19 cellular contexts compared by ENCODE assay signal in genomic region chr10:77226434-77226833, GRCh38.
DNase-seq lines count a peak whose midpoint lies in the region; ATAC-seq and TF ChIP-seq lines count a peak whose summit lies in the region.
"Had no signal": no experiment of that assay in that cellular context is flagged by ENCODE, and none has a peak within 500 bp of the region (broad histone marks: within the 10 kb centered on the region; RNA-seq: fewer than 3 reads in every experiment).

No MANE protein-coding gene starts in this region.

- H3K9me3 Mint-ChIP-seq in endodermal cell (no peaks in the 10 kb centered on the region), neural progenitor cell (no peaks in the 10 kb centered on the region)
- no peaks in the 10 kb centered on the region for H3K9me3 Mint-ChIP-seq in activated T-cell treated with anti-CD3 and anti-CD28 coated beads, Interleukin-2, amount 50 U/mL, for 24 hours
- H3K9me3 Mint-ChIP-seq: CD4-positive, alpha-beta T cell; GM23338 had no signal

- peak overlapping the region; percentile 53; the same call in 1 of the 2 replicates for H2AFZ ChIP-seq in MM.1S (ENCODE audit: low read length)
- no peak overlapping the region for H2AFZ ChIP-seq in neural progenitor cell (replicated peaks)
- H2AFZ ChIP-seq: GM23338 had no signal

- H3K27me3 ChIP-seq in MM.1S (replicated peaks; ENCODE audit: insufficient read depth, low read length) (no peaks in the 10 kb centered on the region), endodermal cell (ENCODE audit: control insufficient read depth, insufficient read depth, low read length, poor library complexity, severe bottlenecking) (no peaks in the 10 kb centered on the region), neural progenitor cell (no peaks in the 10 kb centered on the region), stomach smooth muscle (ENCODE audit: control insufficient read depth in 1 of 2, insufficient read depth in 2 of 2, low read length in 2 of 2) (no peaks in the 10 kb centered on the region)
- H3K27me3 ChIP-seq: MG63 had no signal

- peaks cover 43% of the 10 kb centered on the region for H3F3A ChIP-seq in MM.1S (ENCODE audit: insufficient read depth, low read length)
- H3F3A ChIP-seq in neural progenitor cell (ENCODE audit: low read depth), result no peaks in the 10 kb centered on the region

- TF ChIP-seq CTCF in MM.1S (IDR thresholded peaks at IDR 0.05; ENCODE audit: low read length) (no peak), endodermal cell (conservative IDR thresholded peaks at IDR 0.05) (no peak), neural progenitor cell (IDR thresholded peaks at IDR 0.05) (no peak)

- no peak overlapping the region for H3K27ac Mint-ChIP-seq in endodermal cell
- peak overlapping the region; percentile 76 for H3K27ac Mint-ChIP-seq in neural progenitor cell
- H3K27ac Mint-ChIP-seq in activated T-cell treated with anti-CD3 and anti-CD28 coated beads, Interleukin-2, amount 50 U/mL, for 24 hours, result no peak overlapping the region
- H3K27ac Mint-ChIP-seq: CD4-positive, alpha-beta T cell; GM23338 had no signal

- no peak overlapping the region for H3K9ac ChIP-seq in MM.1S (ENCODE audit: low read length)
- H3K9ac ChIP-seq in endodermal cell (ENCODE audit: extremely low read depth, low read length, poor library complexity, severe bottlenecking), result no peak overlapping the region
- no peak overlapping the region for H3K9ac ChIP-seq in neural progenitor cell
- peak overlapping the region in 1 of 2 donors; percentile 5 for H3K9ac ChIP-seq in stomach smooth muscle (ENCODE audit: low read length in 2 of 2)

- no peak for DNase-seq in MM.1S
- DNase-seq in endodermal cell, result no peak
- DNase-seq in neural progenitor cell (ENCODE audit: low spot score), result no peak
- no peak for DNase-seq in activated T-cell treated with anti-CD3 and anti-CD28 coated beads, Interleukin-2, amount 50 U/mL, for 24 hours
- DNase-seq in RPMI8226, result no peak
- DNase-seq: Caco-2; CD4-positive, alpha-beta T cell; Kasumi-1; MG63; NCI-H1092; NCI-H2029 treated with DMSO at 0.1 percent for 48 hours; NCI-H510A; NCI-H774; SHP77 treated with DMSO at 0.1 percent for 48 hours had no signal

- no peak overlapping the region for H3K4me2 ChIP-seq in MM.1S (ENCODE audit: low read depth, low read length)
- no peak overlapping the region for H3K4me2 ChIP-seq in neural progenitor cell
- H3K4me2 ChIP-seq: GM23338 had no signal

- H3K79me2 ChIP-seq in MM.1S (ENCODE audit: low read length), result no peaks in the 10 kb centered on the region
- H3K79me2 ChIP-seq in neural progenitor cell (ENCODE audit: low read depth), result no peaks in the 10 kb centered on the region

- H3K9me3 ChIP-seq in MM.1S (replicated peaks; ENCODE audit: insufficient read depth, low read length) (no peaks in the 10 kb centered on the region), endodermal cell (ENCODE audit: control insufficient read depth, low read length) (no peaks in the 10 kb centered on the region), neural progenitor cell (ENCODE audit: low read depth) (no peaks in the 10 kb centered on the region), stomach smooth muscle (ENCODE audit: control insufficient read depth in 2 of 2, low read length in 2 of 2) (no peaks in the 10 kb centered on the region)
- H3K9me3 ChIP-seq: Caco-2, MG63 had no signal

- H3K9me2 ChIP-seq in MM.1S (replicated peaks; ENCODE audit: insufficient read depth, low read length), result no peaks in the 10 kb centered on the region

- H3K4me3 Mint-ChIP-seq in endodermal cell, result no peak overlapping the region
- H3K4me3 Mint-ChIP-seq in neural progenitor cell, result peak overlapping the region; percentile 70
- no peak overlapping the region for H3K4me3 Mint-ChIP-seq in activated T-cell treated with anti-CD3 and anti-CD28 coated beads, Interleukin-2, amount 50 U/mL, for 24 hours
- H3K4me3 Mint-ChIP-seq: CD4-positive, alpha-beta T cell; GM23338 had no signal

- H3K27ac ChIP-seq in MM.1S (ENCODE audit: low read length), result no peak overlapping the region; the same call in 1 of the 2 replicates
- peak overlapping the region; percentile 63 for H3K27ac ChIP-seq in endodermal cell (ENCODE audit: low read depth, low read length)
- no peak overlapping the region for H3K27ac ChIP-seq in neural progenitor cell
- peak overlapping the region; percentile 70 for H3K27ac ChIP-seq in stomach smooth muscle (ENCODE audit: low read length)

- H4K20me1 ChIP-seq in MM.1S (ENCODE audit: insufficient read depth, low read length), result no peaks in the 10 kb centered on the region
- H4K20me1 ChIP-seq in neural progenitor cell (ENCODE audit: low read depth), result no peaks in the 10 kb centered on the region

- H3K4me1 Mint-ChIP-seq in endodermal cell, result peaks cover 6% of the 10 kb centered on the region
- peaks cover 28% of the 10 kb centered on the region for H3K4me1 Mint-ChIP-seq in neural progenitor cell
- H3K4me1 Mint-ChIP-seq in activated T-cell treated with anti-CD3 and anti-CD28 coated beads, Interleukin-2, amount 50 U/mL, for 24 hours (ENCODE audit: low read depth), result peaks cover 6% of the 10 kb centered on the region

- H3K27me3 Mint-ChIP-seq in endodermal cell (ENCODE audit: insufficient read depth), result peaks cover 2% of the 10 kb centered on the region
- H3K27me3 Mint-ChIP-seq in neural progenitor cell (ENCODE audit: insufficient read depth, low read depth), result peaks cover 4% of the 10 kb centered on the region
- H3K27me3 Mint-ChIP-seq in activated T-cell treated with anti-CD3 and anti-CD28 coated beads, Interleukin-2, amount 50 U/mL, for 24 hours, result peaks cover 15% of the 10 kb centered on the region

- peaks cover 55% of the 10 kb centered on the region for H3K4me1 ChIP-seq in MM.1S (ENCODE audit: low read length)
- H3K4me1 ChIP-seq in endodermal cell (ENCODE audit: control insufficient read depth, insufficient read depth, low read length), result no peaks in the 10 kb centered on the region
- H3K4me1 ChIP-seq in neural progenitor cell, result peaks cover 10% of the 10 kb centered on the region
- H3K4me1 ChIP-seq in stomach smooth muscle (ENCODE audit: control insufficient read depth, insufficient read depth, low read length), result peaks cover 31% of the 10 kb centered on the region
- H3K4me1 ChIP-seq: Caco-2 had no signal

- WGBS in endodermal cell (ENCODE audit: insufficient coverage in 1 of 2, insufficient read length in 1 of 2), 2 experiments, result 74 to 86% methylated on average over 1 to 5 of the region's 5 CpGs

- H3K36me3 ChIP-seq in MM.1S (replicated peaks; ENCODE audit: insufficient read depth, low read length) (no peaks in the 10 kb centered on the region), endodermal cell (ENCODE audit: control insufficient read depth, insufficient read depth, low read length) (no peaks in the 10 kb centered on the region), neural progenitor cell (no peaks in the 10 kb centered on the region), stomach smooth muscle (ENCODE audit: control insufficient read depth in 2 of 2, insufficient read depth in 2 of 2, low read length in 2 of 2) (no peaks in the 10 kb centered on the region)
- H3K36me3 ChIP-seq: MG63 had no signal

- H3K4me3 ChIP-seq in MM.1S (ENCODE audit: low read length) (no peak overlapping the region), endodermal cell (ENCODE audit: low read length) (no peak overlapping the region), neural progenitor cell (no peak overlapping the region), stomach smooth muscle (ENCODE audit: low read length in 2 of 2) (no peak overlapping the region)
- H3K4me3 ChIP-seq: GM23338, MG63 had no signal

- no peak for ATAC-seq in GM18868 (IDR thresholded peaks at IDR 0.05; ENCODE audit: unreplicated experiment)
- ATAC-seq in GM18858 (IDR thresholded peaks at IDR 0.05; ENCODE audit: unreplicated experiment), result no peak
- ATAC-seq: GM23338, HCT116 had no signal

- H3K36me3 Mint-ChIP-seq in endodermal cell (ENCODE audit: low read depth), result no peaks in the 10 kb centered on the region
- no peaks in the 10 kb centered on the region for H3K36me3 Mint-ChIP-seq in neural progenitor cell
- no peaks in the 10 kb centered on the region for H3K36me3 Mint-ChIP-seq in activated T-cell treated with anti-CD3 and anti-CD28 coated beads, Interleukin-2, amount 50 U/mL, for 24 hours (ENCODE audit: low read depth)

Comparison
In these comparisons a context has a peak if more than half of its experiments do, and no peak if none do; other contexts are left out.
1. H3K27ac ChIP-seq: peak in endodermal cell (single experiment) and stomach smooth muscle (single experiment); none in MM.1S (single experiment) and neural progenitor cell (single experiment).